Comparison of ENCODE assay signal across 8 cellular contexts in genomic region chr9:36572515-36573418, GRCh38. TPM values are rescaled to one million over a fixed set of nuclear protein-coding genes. Genes with fewer than 3 reads are reported as not detected.
DNase-seq lines count a peak whose midpoint lies in the region; ATAC-seq and TF ChIP-seq lines count a peak whose summit lies in the region.

TSS of gene MELK (plus strand) at chr9:36572895. CDS start at chr9:36581682, 8,787 bp downstream.

- peak within 1 kb of the TSS; percentile 65 for H3K27ac ChIP-seq in KMS-11

- peak within 1 kb of the TSS; percentile 98 for H2AFZ ChIP-seq in KMS-11 (ENCODE audit: low read depth)

- no peaks in the 10 kb centered on the region for H3K36me3 Mint-ChIP-seq in nephron (ENCODE audit: low read depth)

- TF ChIP-seq POLR2A in Raji (IDR thresholded peaks at IDR 0.05; ENCODE audit: insufficient read depth, low read depth, low read length), result peak; percentile 94

- DNase-seq in DMS 273 (lab: John Stamatoyannopoulos, UW; ENCODE audit: unreplicated experiment), result peak; percentile 95
- DNase-seq in activated T-helper 9 cell treated with anti-CD3 and anti-CD28 coated beads, Interleukin-2, amount 50 U/mL, for 16 hours (ENCODE audit: low read depth), result peak; percentile 77
- peak; percentile 59 for DNase-seq in fibroblast of the aortic adventitia (ENCODE audit: low read depth)
- DNase-seq in stimulated activated naive CD4-positive, alpha-beta T cell treated with Interleukin-2 at 50 U/mL for 16 hours (lab: John Stamatoyannopoulos, UW), result peak; percentile 78

- H4K20me1 ChIP-seq in KMS-11 (ENCODE audit: insufficient read depth), result no peaks in the 10 kb centered on the region

- H3K4me2 ChIP-seq in KMS-11, result peak within 1 kb of the TSS; percentile 84

- H3K36me3 ChIP-seq in KMS-11 (ENCODE audit: insufficient read depth), result no peaks in the 10 kb centered on the region

- H3K4me1 Mint-ChIP-seq in nephron, result peaks cover 14% of the 10 kb centered on the region

- peak within 1 kb of the TSS; percentile 70 for H3K9ac ChIP-seq in KMS-11

- peaks cover 33% of the 10 kb centered on the region for H3K4me1 ChIP-seq in KMS-11 (ENCODE audit: low read depth, poor library complexity, severe bottlenecking)

- H3K79me2 ChIP-seq in KMS-11 (ENCODE audit: insufficient read depth, low read depth), result peaks cover 49% of the 10 kb centered on the region

- H3K4me3 Mint-ChIP-seq in nephron, result peak within 1 kb of the TSS; percentile 89 to 97 (median 97)

- no peaks in the 10 kb centered on the region for H3K9me3 Mint-ChIP-seq in nephron

- H3K27me3 ChIP-seq in KMS-11 (ENCODE audit: insufficient read depth, low read depth), result no peaks in the 10 kb centered on the region

- no peak for TF ChIP-seq CTCF in KMS-11 (conservative IDR thresholded peaks at IDR 0.05; ENCODE audit: low read depth, low read length)
- no peak for TF ChIP-seq CTCF in fibroblast of the aortic adventitia (IDR thresholded peaks at IDR 0.05; ENCODE audit: insufficient read depth, low read length)
- TF ChIP-seq CTCF in nephron (IDR thresholded peaks at IDR 0.05; ENCODE audit: unreplicated experiment in 3 of 3), result no peak

- peak within 1 kb of the TSS; percentile 68 to 90 (median 82) for H3K27ac Mint-ChIP-seq in nephron

- no peaks in the 10 kb centered on the region for H3K27me3 Mint-ChIP-seq in nephron (ENCODE audit: low read depth)

- no peak within 1 kb of the TSS for H3K4me3 ChIP-seq in KMS-11 (IDR thresholded peaks at IDR 0.05; ENCODE audit: insufficient read depth, low read depth, low read length)
- peak within 1 kb of the TSS; percentile 87 for H3K4me3 ChIP-seq in fibroblast of the aortic adventitia (ENCODE audit: low read depth, low read length)

- ATAC-seq in GM21447 (IDR thresholded peaks at IDR 0.05; ENCODE audit: unreplicated experiment), result peak; percentile 54

RNA-seq across cellular contexts. Expression of gene MELK, which starts in this region (rescaled TPM):
- total RNA-seq in fibroblast of the aortic adventitia (ENCODE audit: low replicate concordance), result 2.9 and 44.4 TPM in 2 replicates
